1 cellular context compared by ENCODE assay signal in genomic region chr11:67239795-67240574, GRCh38.
TF ChIP-seq lines count a peak whose summit lies in the region.

No MANE protein-coding gene starts in this region.

TF ChIP-seq in K562, 482 proteins besides CTCF, POLR2A, EP300 and RAD21 (continued from another document and continues in another):
- TF ChIP-seq BCLAF1 (IDR thresholded peaks at IDR 0.05; ENCODE audit: borderline replicate concordance in 1 of 2, control insufficient read depth in 1 of 2, low read depth in 2 of 2, low read length in 1 of 2) (no peak), POLR2AphosphoS2 (IDR thresholded peaks at IDR 0.05; ENCODE audit: low read length) (no peak), BRF1 (IDR thresholded peaks at IDR 0.05; ENCODE audit: borderline replicate concordance, extremely low read depth, insufficient read length) (no peak), GTF2F1 (IDR thresholded peaks at IDR 0.05; ENCODE audit: low read depth, low read length) (peak; percentile 86; the same call in 1 of the 2 replicates), RFX5 (IDR thresholded peaks at IDR 0.05; ENCODE audit: low read depth, low read length) (no peak), ATF7 (IDR thresholded peaks at IDR 0.05) (peak; percentile 80), ETV1 (tag; conservative IDR thresholded peaks at IDR 0.05; ENCODE audit: low read depth) (peak; percentile 48; the same call in 1 of the 2 replicates), GABPB1 (CRISPR knock-in tag; IDR thresholded peaks at IDR 0.05) (peak; percentile 88), ZNF311 (CRISPR knock-in tag; IDR thresholded peaks at IDR 0.05) (no peak), CBX8 (IDR thresholded peaks at IDR 0.05; ENCODE audit: borderline replicate concordance, extremely low read depth, low read depth, low read length, poor library complexity, severe bottlenecking) (no peak), ZNF699 (CRISPR knock-in tag; IDR thresholded peaks at IDR 0.05; ENCODE audit: insufficient replicate concordance) (no peak), GATAD2B (IDR thresholded peaks at IDR 0.05; ENCODE audit: borderline replicate concordance) (no peak), EGR1 (conservative IDR thresholded peaks at IDR 0.05) (peak; percentile 49; the same call in 1 of the 2 replicates), GTF2B (IDR thresholded peaks at IDR 0.05; ENCODE audit: extremely low read depth, insufficient read length) (peak; percentile 74), ZBTB5 (IDR thresholded peaks at IDR 0.05) (no peak), NCOA6 (IDR thresholded peaks at IDR 0.05) (no peak), LARP7 (IDR thresholded peaks at IDR 0.05) (no peak), COPS2 (conservative IDR thresholded peaks at IDR 0.05) (no peak), PML (IDR thresholded peaks at IDR 0.05; ENCODE audit: low read length) (peak; percentile 69), ZNF592 (IDR thresholded peaks at IDR 0.05) (no peak), XRCC4 (IDR thresholded peaks at IDR 0.05; ENCODE audit: extremely low read depth, insufficient read depth, insufficient read length) (no peak), BCL6 (CRISPR knock-in tag; IDR thresholded peaks at IDR 0.05) (no peak), CBFB (CRISPR knock-in tag; IDR thresholded peaks at IDR 0.05) (no peak), NFRKB (IDR thresholded peaks at IDR 0.05; ENCODE audit: low read depth) (peak; percentile 48; the same call in 1 of the 2 replicates), NR1H2 (CRISPR knock-in tag; IDR thresholded peaks at IDR 0.05) (no peak), MED1 (CRISPR knock-in tag; IDR thresholded peaks at IDR 0.05; ENCODE audit: borderline replicate concordance) (no peak), ZBTB9 (CRISPR knock-in tag; IDR thresholded peaks at IDR 0.05) (no peak), HES1 (IDR thresholded peaks at IDR 0.05; ENCODE audit: low read depth) (no peak), KAT8 (IDR thresholded peaks at IDR 0.05; ENCODE audit: low read depth) (no peak), CREB3L1 (IDR thresholded peaks at IDR 0.05; ENCODE audit: borderline replicate concordance, low read depth) (peak; percentile 88), TEAD4 (IDR thresholded peaks at IDR 0.05; ENCODE audit: low read length) (peak; percentile 29; the same call in 1 of the 2 replicates), TEAD4 (CRISPR knock-in tag; IDR thresholded peaks at IDR 0.05; ENCODE audit: borderline replicate concordance) (no peak), HLTF (IDR thresholded peaks at IDR 0.05) (0 out of 2 replicates have a peak, but pooled peaks have one; percentile 41), PURB (CRISPR knock-in tag; IDR thresholded peaks at IDR 0.05; ENCODE audit: low read depth) (no peak), ZNF133 (CRISPR knock-in tag; IDR thresholded peaks at IDR 0.05) (no peak), PPARD (CRISPR knock-in tag; IDR thresholded peaks at IDR 0.05) (no peak), ZNF589 (CRISPR knock-in tag; IDR thresholded peaks at IDR 0.05; ENCODE audit: low read depth) (no peak), NR2F6 (CRISPR knock-in tag; IDR thresholded peaks at IDR 0.05) (no peak), PTBP1 (IDR thresholded peaks at IDR 0.05; ENCODE audit: low read depth, low read length) (no peak), CEBPB (tag; IDR thresholded peaks at IDR 0.05) (no peak), JUN (IDR thresholded peaks at IDR 0.05; ENCODE audit: borderline replicate concordance, low read depth, low read length) (peak; percentile 75; the same call in 1 of the 2 replicates), JUN (CRISPR knock-in tag; IDR thresholded peaks at IDR 0.05; ENCODE audit: borderline replicate concordance) (0 out of 2 replicates have a peak, but pooled peaks have one; percentile 53), SNAPC5 (CRISPR knock-in tag; IDR thresholded peaks at IDR 0.05) (no peak), THRAP3 (IDR thresholded peaks at IDR 0.05; ENCODE audit: borderline replicate concordance) (peak; percentile 38; the same call in 1 of the 2 replicates), ZBTB17 (CRISPR knock-in tag; IDR thresholded peaks at IDR 0.05) (peak; percentile 98), ZSCAN29 (IDR thresholded peaks at IDR 0.05) (no peak), KLF13 (tag; IDR thresholded peaks at IDR 0.05; ENCODE audit: borderline replicate concordance, low read depth) (no peak), GATAD2A (IDR thresholded peaks at IDR 0.05) (no peak), ZNF239 (CRISPR knock-in tag; IDR thresholded peaks at IDR 0.05) (no peak), ZNF408 (CRISPR knock-in tag; IDR thresholded peaks at IDR 0.05; ENCODE audit: low read depth) (no peak), PATZ1 (CRISPR knock-in tag; IDR thresholded peaks at IDR 0.05; ENCODE audit: borderline replicate concordance) (no peak)
